10 cellular contexts compared by ENCODE assay signal in the genomic region with DNA sequence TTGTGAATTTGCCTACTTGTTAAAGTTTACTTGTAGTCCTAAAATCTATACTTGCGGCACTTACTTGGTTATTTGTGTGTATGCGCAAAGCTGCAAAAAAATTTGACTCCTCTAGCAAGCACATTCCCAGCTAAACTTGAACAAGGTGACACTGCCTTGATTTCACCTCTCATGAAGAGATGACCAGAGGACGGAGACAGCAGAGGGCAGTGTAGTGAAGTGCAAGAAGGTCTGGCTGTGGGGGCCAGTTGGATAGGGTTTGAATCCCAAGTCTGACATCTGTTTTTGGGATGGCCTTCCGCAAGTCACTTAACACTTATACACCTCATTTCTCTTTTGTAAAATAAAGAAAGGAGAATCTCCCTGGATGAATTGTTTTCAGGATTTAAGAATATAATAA. TPM values are rescaled to one million over a fixed set of nuclear protein-coding genes. Genes with fewer than 3 reads are reported as not detected.
A peak's percentile ranks its signal among the peaks of the same experiment; 100 is the strongest.
DNase-seq lines count a peak whose midpoint lies in the region; ATAC-seq and TF ChIP-seq lines count a peak whose summit lies in the region.
"Had no signal": no experiment of that assay in that cellular context is flagged by ENCODE, and none has a peak within 500 bp of the region (broad histone marks: within the 10 kb centered on the region; RNA-seq: fewer than 3 reads in every experiment).

No MANE protein-coding gene starts in this region.

- H3K36me3 Mint-ChIP-seq in Calu3 (ENCODE audit: insufficient read depth, unreplicated experiment), result no peaks in the 10 kb centered on the region
- no peaks in the 10 kb centered on the region for H3K36me3 Mint-ChIP-seq in activated T-helper 1 cell treated with anti-CD3 and anti-CD28 coated beads, Interleukin-12 subunit alpha, Interleukin-12 subunit beta, Interleukin-2, Interleukin-4 antibody, amounts not matched to agents 30 ng/mL and 10 ng/mL and 1 ng/mL, durations not matched to agents 14 hours and 24 hours and 36 hours (ENCODE audit: low read depth)

- BruUV-seq in Calu3 (replicated peaks; lab: Mats Ljungman, UMichigan), result no TSS peak

- TF ChIP-seq POLR2A in right lobe of liver (IDR thresholded peaks at IDR 0.05), result no peak

- DNase-seq in Calu3, result peak; percentile 21
- DNase-seq in H7, result peak; percentile 64
- no peak for DNase-seq in activated T-helper 1 cell treated with anti-CD3 and anti-CD28 coated beads, Interleukin-12 subunit alpha, Interleukin-12 subunit beta, Interleukin-2, Interleukin-4 antibody, amounts not matched to agents 30 ng/mL and 10 ng/mL and 1 ng/mL, durations not matched to agents 14 hours and 24 hours and 36 hours (ENCODE audit: low spot score)
- DNase-seq in right lobe of liver, result no peak
- DNase-seq in 8988T, result no peak
- no peak for DNase-seq in activated CD4-positive, alpha-beta T cell treated with anti-CD3 and anti-CD28 coated beads, Interleukin-2, amount 50 U/mL, for 4 hours
- no peak for DNase-seq in NCI-H1694 (lab: John Stamatoyannopoulos, UW)
- DNase-seq: pancreas had no signal

- H3K9me3 ChIP-seq in right lobe of liver, result no peaks in the 10 kb centered on the region
- H3K9me3 ChIP-seq: pancreas had no signal

- no peaks in the 10 kb centered on the region for H3K36me3 ChIP-seq in H7 (replicated peaks; ENCODE audit: control insufficient read depth, insufficient read depth, low read length)
- no peaks in the 10 kb centered on the region for H3K36me3 ChIP-seq in right lobe of liver
- H3K36me3 ChIP-seq: pancreas had no signal

- 90% methylated on average over 4 of the region's 4 CpGs for WGBS in right lobe of liver (ENCODE audit: insufficient coverage, low coverage, low lambda C conversion rate, missing lambda C conversion rate)

- TF ChIP-seq CTCF in Calu3 (IDR thresholded peaks at IDR 0.05; ENCODE audit: unreplicated experiment) (no peak), right lobe of liver (IDR thresholded peaks at IDR 0.05) (peak in 3 of 4 donors; percentile 19 to 30 (median 24))

- H3K4me1 Mint-ChIP-seq in Calu3 (ENCODE audit: low read depth, unreplicated experiment), result peaks cover 33% of the 10 kb centered on the region
- H3K4me1 Mint-ChIP-seq in activated T-helper 1 cell treated with anti-CD3 and anti-CD28 coated beads, Interleukin-12 subunit alpha, Interleukin-12 subunit beta, Interleukin-2, Interleukin-4 antibody, amounts not matched to agents 30 ng/mL and 10 ng/mL and 1 ng/mL, durations not matched to agents 14 hours and 24 hours and 36 hours (ENCODE audit: low read depth), result peaks cover 56% of the 10 kb centered on the region

- H3K9me3 Mint-ChIP-seq in Calu3 (ENCODE audit: low read depth, unreplicated experiment), result no peaks in the 10 kb centered on the region
- no peaks in the 10 kb centered on the region for H3K9me3 Mint-ChIP-seq in activated T-helper 1 cell treated with anti-CD3 and anti-CD28 coated beads, Interleukin-12 subunit alpha, Interleukin-12 subunit beta, Interleukin-2, Interleukin-4 antibody, amounts not matched to agents 30 ng/mL and 10 ng/mL and 1 ng/mL, durations not matched to agents 14 hours and 24 hours and 36 hours
- H3K9me3 Mint-ChIP-seq: stimulated activated naive CD8-positive, alpha-beta T cell treated with anti-CD3 and anti-CD28 coated beads, Interleukin-15, Interleukin-2, amounts not matched to agents 100 ng/mL and 50 ng/mL, for 24 hours had no signal

- CTCF ChIA-PET in Calu3 (lab: Charles Lee), result interaction anchor here (0.9 kb wide), 1 partner anchor 92 kb away, joined by 4 read pairs; no protein-coding TSS in a partner anchor

- peaks cover 0 to 6% (median 0%) of the 10 kb centered on the region in 4 donors for H3K4me1 ChIP-seq in right lobe of liver

- no peaks in the 10 kb centered on the region for H3K27me3 Mint-ChIP-seq in Calu3 (ENCODE audit: unreplicated experiment)
- no peaks in the 10 kb centered on the region for H3K27me3 Mint-ChIP-seq in activated T-helper 1 cell treated with anti-CD3 and anti-CD28 coated beads, Interleukin-12 subunit alpha, Interleukin-12 subunit beta, Interleukin-2, Interleukin-4 antibody, amounts not matched to agents 30 ng/mL and 10 ng/mL and 1 ng/mL, durations not matched to agents 14 hours and 24 hours and 36 hours (ENCODE audit: insufficient read depth)
- H3K27me3 Mint-ChIP-seq: stimulated activated naive CD8-positive, alpha-beta T cell treated with anti-CD3 and anti-CD28 coated beads, Interleukin-15, Interleukin-2, amounts not matched to agents 100 ng/mL and 50 ng/mL, for 24 hours had no signal

- H3K27me3 ChIP-seq in H7 (ENCODE audit: control insufficient read depth, insufficient read depth, low read length) (no peaks in the 10 kb centered on the region), right lobe of liver (no peaks in the 10 kb centered on the region)
- H3K27me3 ChIP-seq: pancreas had no signal

- no peak overlapping the region for H3K27ac ChIP-seq in right lobe of liver
- H3K27ac ChIP-seq: pancreas had no signal

- no peak overlapping the region for H3K27ac Mint-ChIP-seq in Calu3 (ENCODE audit: unreplicated experiment)
- peak overlapping the region; percentile 40 for H3K27ac Mint-ChIP-seq in activated T-helper 1 cell treated with anti-CD3 and anti-CD28 coated beads, Interleukin-12 subunit alpha, Interleukin-12 subunit beta, Interleukin-2, Interleukin-4 antibody, amounts not matched to agents 30 ng/mL and 10 ng/mL and 1 ng/mL, durations not matched to agents 14 hours and 24 hours and 36 hours

- H3K4me3 ChIP-seq in H7 (ENCODE audit: insufficient read depth, low read depth, low read length) (no peak overlapping the region), right lobe of liver (no peak overlapping the region)
- H3K4me3 ChIP-seq: pancreas had no signal

- H3K4me3 Mint-ChIP-seq in Calu3 (ENCODE audit: low read depth, unreplicated experiment), result no peak overlapping the region
- no peak overlapping the region for H3K4me3 Mint-ChIP-seq in activated T-helper 1 cell treated with anti-CD3 and anti-CD28 coated beads, Interleukin-12 subunit alpha, Interleukin-12 subunit beta, Interleukin-2, Interleukin-4 antibody, amounts not matched to agents 30 ng/mL and 10 ng/mL and 1 ng/mL, durations not matched to agents 14 hours and 24 hours and 36 hours

- intact Hi-C loops in Calu3 (cut with micrococcal nuclease; ENCODE audit: unreplicated experiment) (no loop called here), right lobe of liver (cut with DNase I) (no loop called here)
- intact Hi-C loops in activated T-helper 1 cell treated with anti-CD3 and anti-CD28 coated beads, Interleukin-12 subunit alpha, Interleukin-12 subunit beta, Interleukin-2, Interleukin-4 antibody, amounts not matched to agents 30 ng/mL and 10 ng/mL and 1 ng/mL, durations not matched to agents 14 hours and 24 hours and 36 hours (cut with micrococcal nuclease), result loop anchor here (1.0 to 5.0 kb wide), 3 partner anchors 14 to 140 kb away; a partner anchor contains a TSS

- peak; percentile 48 to 71 (median 52) for ATAC-seq in right lobe of liver
- ATAC-seq in HG03139 (IDR thresholded peaks at IDR 0.05; ENCODE audit: unreplicated experiment), result no peak

RNA-seq across cellular contexts. Expression of a gene that starts 15.7 kb away (rescaled TPM):
- total RNA-seq in Calu3 (2022) (25.6 and 31.2 TPM in 2 replicates), right lobe of liver (10 to 100 TPM in 5 of 6 experiments, 1 to 10 TPM in 1; 7.9 to 16.3 (median 13.0) TPM)
- total RNA-seq in H7 (2014; rRNA removed; shearing (Covaris generic)), result 15.6 and 29.7 TPM in 2 replicates
- total RNA-seq in activated T-helper 1 cell treated with anti-CD3 and anti-CD28 coated beads, Interleukin-12 subunit alpha, Interleukin-12 subunit beta, Interleukin-2, Interleukin-4 antibody, amounts not matched to agents 30 ng/mL and 10 ng/mL and 1 ng/mL, durations not matched to agents 14 hours and 24 hours and 36 hours, result 25.0 and 27.1 TPM in 2 replicates

Comparison
In these comparisons a context has a peak if more than half of its experiments do, and no peak if none do; other contexts are left out.
1. DNase-seq: peak in Calu3 (single experiment) and H7 (single experiment); none in activated T-helper 1 cell treated with anti-CD3 and anti-CD28 coated beads, Interleukin-12 subunit alpha, Interleukin-12 subunit beta, Interleukin-2, Interleukin-4 antibody, amounts not matched to agents 30 ng/mL and 10 ng/mL and 1 ng/mL, durations not matched to agents 14 hours and 24 hours and 36 hours (single experiment), right lobe of liver (0 of 3), 8988T (single experiment), activated CD4-positive, alpha-beta T cell treated with anti-CD3 and anti-CD28 coated beads, Interleukin-2, amount 50 U/mL, for 4 hours (0 of 2) and NCI-H1694 (single experiment).